Comparison of ENCODE assay signal across 8 cellular contexts in genomic region chr18:61774846-61775245, GRCh38.
"Had no signal": no experiment of that assay in that cellular context is flagged by ENCODE, and none has a peak within 500 bp of the region (broad histone marks: within the 10 kb centered on the region; RNA-seq: fewer than 3 reads in every experiment).

No MANE protein-coding gene starts in this region.

- FAIRE-seq: G401.6, GM12878, GM12891, GM12892, GM18507, GM19239 had no signal

- ATAC-seq: GM12878 had no signal

- DNase-seq: GDM1, GF-D8 had no signal

- H3K4me3 ChIP-seq: GM12878 had no signal
